In genomic region chr1:223152399-223152798, GRCh38 we compare ENCODE assay signal across 1 cellular context.
A peak's percentile ranks its signal among the peaks of the same experiment; 100 is the strongest.
TF ChIP-seq lines count a peak whose summit lies in the region.

No MANE protein-coding gene starts in this region.

TF ChIP-seq in K562, 482 proteins besides CTCF, POLR2A, EP300 and RAD21 (continued from another document):
- TF ChIP-seq, protein P1, sequence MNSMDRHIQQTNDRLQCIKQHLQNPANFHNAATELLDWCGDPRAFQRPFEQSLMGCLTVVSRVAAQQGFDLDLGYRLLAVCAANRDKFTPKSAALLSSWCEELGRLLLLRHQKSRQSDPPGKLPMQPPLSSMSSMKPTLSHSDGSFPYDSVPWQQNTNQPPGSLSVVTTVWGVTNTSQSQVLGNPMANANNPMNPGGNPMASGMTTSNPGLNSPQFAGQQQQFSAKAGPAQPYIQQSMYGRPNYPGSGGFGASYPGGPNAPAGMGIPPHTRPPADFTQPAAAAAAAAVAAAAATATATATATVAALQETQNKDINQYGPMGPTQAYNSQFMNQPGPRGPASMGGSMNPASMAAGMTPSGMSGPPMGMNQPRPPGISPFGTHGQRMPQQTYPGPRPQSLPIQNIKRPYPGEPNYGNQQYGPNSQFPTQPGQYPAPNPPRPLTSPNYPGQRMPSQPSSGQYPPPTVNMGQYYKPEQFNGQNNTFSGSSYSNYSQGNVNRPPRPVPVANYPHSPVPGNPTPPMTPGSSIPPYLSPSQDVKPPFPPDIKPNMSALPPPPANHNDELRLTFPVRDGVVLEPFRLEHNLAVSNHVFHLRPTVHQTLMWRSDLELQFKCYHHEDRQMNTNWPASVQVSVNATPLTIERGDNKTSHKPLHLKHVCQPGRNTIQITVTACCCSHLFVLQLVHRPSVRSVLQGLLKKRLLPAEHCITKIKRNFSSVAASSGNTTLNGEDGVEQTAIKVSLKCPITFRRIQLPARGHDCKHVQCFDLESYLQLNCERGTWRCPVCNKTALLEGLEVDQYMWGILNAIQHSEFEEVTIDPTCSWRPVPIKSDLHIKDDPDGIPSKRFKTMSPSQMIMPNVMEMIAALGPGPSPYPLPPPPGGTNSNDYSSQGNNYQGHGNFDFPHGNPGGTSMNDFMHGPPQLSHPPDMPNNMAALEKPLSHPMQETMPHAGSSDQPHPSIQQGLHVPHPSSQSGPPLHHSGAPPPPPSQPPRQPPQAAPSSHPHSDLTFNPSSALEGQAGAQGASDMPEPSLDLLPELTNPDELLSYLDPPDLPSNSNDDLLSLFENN (IDR thresholded peaks at IDR 0.05; ENCODE audit: low read depth in 2 of 2, low read length in 2 of 2) = no peak
- TF ChIP-seq ZNF639 (CRISPR knock-in tag; conservative IDR thresholded peaks at IDR 0.05 in 1 of 2, IDR thresholded peaks at IDR 0.05 in 1 of 2) (peak in 1 of 2 experiments; percentile 42; a peak in 1 of 4 replicates), PPARD (CRISPR knock-in tag; IDR thresholded peaks at IDR 0.05) (no peak), ZNF316 (IDR thresholded peaks at IDR 0.05) (peak; percentile 9; the same call in 1 of the 2 replicates), GATAD2A (IDR thresholded peaks at IDR 0.05) (no peak)
